Comparison of ENCODE assay signal across 1 cellular context in genomic region chr19:19595171-19595701, GRCh38.
TF ChIP-seq lines count a peak whose summit lies in the region.

No MANE protein-coding gene starts in this region.

TF ChIP-seq in HepG2, 621 proteins besides CTCF, POLR2A, EP300 and RAD21:
- no peak for TF ChIP-seq ATM (IDR thresholded peaks at IDR 0.05; ENCODE audit: borderline replicate concordance)
- no peak for TF ChIP-seq TBX2 (CRISPR knock-in tag; IDR thresholded peaks at IDR 0.05; ENCODE audit: borderline replicate concordance)
- TF ChIP-seq ZNF224 (CRISPR knock-in tag; IDR thresholded peaks at IDR 0.05) = no peak
- TF ChIP-seq ZNF616 (CRISPR knock-in tag; IDR thresholded peaks at IDR 0.05; ENCODE audit: low read depth) = no peak
- no peak for TF ChIP-seq DDIT3 (CRISPR knock-in tag; IDR thresholded peaks at IDR 0.05)
- no peak for TF ChIP-seq ZNF362 (CRISPR knock-in tag; IDR thresholded peaks at IDR 0.05; ENCODE audit: borderline replicate concordance)
- no peak for TF ChIP-seq ZBTB21 (CRISPR knock-in tag; IDR thresholded peaks at IDR 0.05)
- TF ChIP-seq KDM6A (CRISPR knock-in tag; IDR thresholded peaks at IDR 0.05; ENCODE audit: low read depth) = no peak
- TF ChIP-seq USF2 (IDR thresholded peaks at IDR 0.05; ENCODE audit: low read depth, low read length) = 0 out of 2 replicates have a peak, but pooled peaks have one; percentile 26
- no peak; the same call in 1 of the 2 replicates for TF ChIP-seq USF2 (CRISPR knock-in tag; IDR thresholded peaks at IDR 0.05; ENCODE audit: borderline replicate concordance)
TF ChIP-seq in HepG2: peak in this region for 1.
